Comparison of ENCODE assay signal across 14 cellular contexts in the genomic region with DNA sequence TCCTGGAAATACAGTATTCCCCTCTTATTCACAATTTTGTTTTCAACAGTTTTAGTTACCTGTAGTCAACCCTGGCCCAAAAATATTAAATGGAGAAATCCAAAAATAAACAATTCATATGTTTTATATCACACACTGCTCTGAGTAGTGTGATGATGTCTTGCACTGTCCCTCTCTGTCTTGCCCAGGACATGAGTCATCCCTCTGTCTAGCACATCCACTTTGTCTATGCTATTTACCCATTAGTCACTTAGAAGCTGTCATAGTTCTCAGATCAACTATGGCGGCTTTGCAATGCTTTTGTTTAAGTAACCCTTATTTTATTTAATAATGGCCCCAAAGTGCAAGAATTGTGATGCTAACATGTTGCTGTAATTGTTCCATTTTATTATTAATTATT.
DNase-seq lines count a peak whose midpoint lies in the region; ATAC-seq, FAIRE-seq and TF ChIP-seq lines count a peak whose summit lies in the region.
"Had no signal": no experiment of that assay in that cellular context is flagged by ENCODE, and none has a peak within 500 bp of the region (broad histone marks: within the 10 kb centered on the region; RNA-seq: fewer than 3 reads in every experiment).

No MANE protein-coding gene starts in this region.

- H2AFZ ChIP-seq in astrocyte (ENCODE audit: low read depth, low read length) (no peak overlapping the region), trophoblast cell (ENCODE audit: insufficient read depth, low read length, poor library complexity) (no peak overlapping the region)

- H3K4me2 ChIP-seq in astrocyte (ENCODE audit: low read length): no peak overlapping the region
- no peak overlapping the region for H3K4me2 ChIP-seq in trophoblast cell (ENCODE audit: low read length)

- no peak overlapping the region for H4K8ac ChIP-seq in trophoblast cell (ENCODE audit: low read depth, low read length)

- DNase-seq in A673 (ENCODE audit: low spot score): peak; percentile 28
- peak; percentile 5 for DNase-seq in HTR-8/SVneo (ENCODE audit: insufficient read length, low spot score)
- no peak for DNase-seq in astrocyte (ENCODE audit: low read depth)
- DNase-seq in trophoblast cell: peak; percentile 21 to 27
- no peak for DNase-seq in activated CD4-positive, alpha-beta T cell treated with anti-CD3 and anti-CD28 coated beads, Interleukin-2, amount 50 U/mL, for 48 hours
- DNase-seq in amygdala (lab: John Stamatoyannopoulos, UW): no peak
- DNase-seq in stimulated activated effector memory CD8-positive, alpha-beta T cell treated with anti-CD3 and anti-CD28 coated beads, Interleukin-12 subunit alpha, Interleukin-12 subunit beta, amount 100 ng/mL, for 72 hours (ENCODE audit: low spot score in 2 of 2): no peak
- DNase-seq: COR-L47, HCEC 1CT, NCI-H1436, NCI-H2029, NCI-H2171 treated with DMSO at 0.1 percent for 48 hours, NCI-H446 treated with DMSO at 0.1 percent for 48 hours, NCI-H748 treated with DMSO at 0.1 percent for 48 hours had no signal

- H3K27me3 Mint-ChIP-seq in astrocyte (ENCODE audit: low read depth, unreplicated experiment): no peaks in the 10 kb centered on the region

- no peak overlapping the region for H3K14ac ChIP-seq in trophoblast cell (ENCODE audit: low read length)

- H3K9ac ChIP-seq in astrocyte (ENCODE audit: low read length) (no peak overlapping the region), trophoblast cell (ENCODE audit: low read length) (no peak overlapping the region)

- H3K9me3 ChIP-seq in A673 (ENCODE audit: low read depth, low read length, poor library complexity, severe bottlenecking): no peaks in the 10 kb centered on the region
- H3K9me3 ChIP-seq in astrocyte (ENCODE audit: insufficient read depth, low read depth, low read length): no peaks in the 10 kb centered on the region
- H3K9me3 ChIP-seq in trophoblast cell (ENCODE audit: insufficient read depth, low read depth, low read length): no peaks in the 10 kb centered on the region

- TF ChIP-seq CTCF in A673 (conservative IDR thresholded peaks at IDR 0.05; ENCODE audit: low read depth, low read length) (no peak), astrocyte (IDR thresholded peaks at IDR 0.05; ENCODE audit: insufficient read depth, low read depth, low read length) (no peak)

- no peak overlapping the region for H3K4ac ChIP-seq in trophoblast cell (ENCODE audit: low read depth, low read length)

- H3K27me3 ChIP-seq in A673 (replicated peaks; ENCODE audit: insufficient read depth, low read depth, low read length, poor library complexity) (no peaks in the 10 kb centered on the region), astrocyte (ENCODE audit: insufficient read depth, low read length) (no peaks in the 10 kb centered on the region), trophoblast cell (ENCODE audit: insufficient read depth, low read length) (no peaks in the 10 kb centered on the region)

- H4K12ac ChIP-seq in trophoblast cell (ENCODE audit: low read depth, low read length): no peak overlapping the region

- BruUV-seq in A673 (replicated peaks; lab: Mats Ljungman, UMichigan): no TSS peak

- H3K79me1 ChIP-seq in trophoblast cell (ENCODE audit: low read length): no peaks in the 10 kb centered on the region

- CTCF ChIA-PET in A673 (lab: Charles Lee): no interaction called here

- H3K36me3 Mint-ChIP-seq in astrocyte (ENCODE audit: low read depth, unreplicated experiment): no peaks in the 10 kb centered on the region
- H3K36me3 Mint-ChIP-seq in stimulated activated effector memory CD8-positive, alpha-beta T cell treated with anti-CD3 and anti-CD28 coated beads, Interleukin-12 subunit alpha, Interleukin-12 subunit beta, amount 100 ng/mL, for 72 hours: peaks cover 4% of the 10 kb centered on the region

- no peaks in the 10 kb centered on the region for H4K20me1 ChIP-seq in astrocyte (ENCODE audit: insufficient read depth, low read length)

- no CpG with 5 or more reads among the region's 1 CpG for WGBS in trophoblast cell (ENCODE audit: extremely low coverage, insufficient coverage, insufficient read length)

- no peak overlapping the region for H2BK120ac ChIP-seq in trophoblast cell (ENCODE audit: insufficient read depth, low read length, poor library complexity)

- H3K79me2 ChIP-seq in astrocyte (ENCODE audit: insufficient read depth, low read length) (no peaks in the 10 kb centered on the region), trophoblast cell (ENCODE audit: control insufficient read depth, insufficient read depth, low read length, poor library complexity) (no peaks in the 10 kb centered on the region)

- no peak for FAIRE-seq in HTR-8/SVneo (lab: Jason Lieb, UNC)
- no peak for FAIRE-seq in astrocyte (lab: Jason Lieb, UNC)

- peak overlapping the region; percentile 35 for H3K27ac Mint-ChIP-seq in astrocyte (ENCODE audit: unreplicated experiment)
- no peak overlapping the region for H3K27ac Mint-ChIP-seq in stimulated activated effector memory CD8-positive, alpha-beta T cell treated with anti-CD3 and anti-CD28 coated beads, Interleukin-12 subunit alpha, Interleukin-12 subunit beta, amount 100 ng/mL, for 72 hours

- H3K4me3 ChIP-seq in A673 (ENCODE audit: low read depth, low read length, poor library complexity, severe bottlenecking) (no peak overlapping the region), astrocyte (ENCODE audit: insufficient read depth, low read depth, low read length) (no peak overlapping the region), trophoblast cell (ENCODE audit: low read depth, low read length) (no peak overlapping the region)

- intact Hi-C loops in A673 (cut with micrococcal nuclease; ENCODE audit: unreplicated experiment): no loop called here

- H2AK5ac ChIP-seq in trophoblast cell (ENCODE audit: low read length): no peak overlapping the region

- H3K23ac ChIP-seq in trophoblast cell (ENCODE audit: low read length): no peak overlapping the region

- H3K27ac ChIP-seq in A673 (ENCODE audit: low read depth, low read length, poor library complexity, severe bottlenecking) (no peak overlapping the region), astrocyte (ENCODE audit: low read depth, low read length) (no peak overlapping the region), trophoblast cell (ENCODE audit: low read depth, low read length) (no peak overlapping the region)

- no peaks in the 10 kb centered on the region for H3K9me3 Mint-ChIP-seq in astrocyte (ENCODE audit: unreplicated experiment)
- H3K9me3 Mint-ChIP-seq in stimulated activated effector memory CD8-positive, alpha-beta T cell treated with anti-CD3 and anti-CD28 coated beads, Interleukin-12 subunit alpha, Interleukin-12 subunit beta, amount 100 ng/mL, for 72 hours: peaks cover 14% of the 10 kb centered on the region

- H2BK5ac ChIP-seq in trophoblast cell (ENCODE audit: low read depth, low read length, poor library complexity): no peak overlapping the region

- peaks cover 25% of the 10 kb centered on the region for H3K4me1 Mint-ChIP-seq in astrocyte (ENCODE audit: low read depth, unreplicated experiment)
- no peaks in the 10 kb centered on the region for H3K4me1 Mint-ChIP-seq in stimulated activated effector memory CD8-positive, alpha-beta T cell treated with anti-CD3 and anti-CD28 coated beads, Interleukin-12 subunit alpha, Interleukin-12 subunit beta, amount 100 ng/mL, for 72 hours

- H4K91ac ChIP-seq in trophoblast cell (ENCODE audit: low read depth, low read length): no peak overlapping the region

- H3K4me1 ChIP-seq in A673 (ENCODE audit: insufficient read depth, low read length, poor library complexity, severe bottlenecking): no peaks in the 10 kb centered on the region
- H3K4me1 ChIP-seq in astrocyte (ENCODE audit: insufficient read depth, low read length): no peaks in the 10 kb centered on the region
- no peaks in the 10 kb centered on the region for H3K4me1 ChIP-seq in trophoblast cell (ENCODE audit: control insufficient read depth in 1 of 2, insufficient read depth in 2 of 2, low read length in 2 of 2)

- H3K4me3 Mint-ChIP-seq in astrocyte (ENCODE audit: unreplicated experiment): no peak overlapping the region
- H3K4me3 Mint-ChIP-seq in stimulated activated effector memory CD8-positive, alpha-beta T cell treated with anti-CD3 and anti-CD28 coated beads, Interleukin-12 subunit alpha, Interleukin-12 subunit beta, amount 100 ng/mL, for 72 hours: no peak overlapping the region

- H3K36me3 ChIP-seq in A673 (ENCODE audit: insufficient read depth, low read length, poor library complexity, severe bottlenecking) (no peaks in the 10 kb centered on the region), astrocyte (ENCODE audit: insufficient read depth, low read length) (no peaks in the 10 kb centered on the region), trophoblast cell (ENCODE audit: control insufficient read depth in 1 of 2, insufficient read depth in 2 of 2, low read length in 2 of 2) (no peaks in the 10 kb centered on the region)

- no peak overlapping the region for H3K18ac ChIP-seq in trophoblast cell (ENCODE audit: low read length)

- H2BK12ac ChIP-seq in trophoblast cell (ENCODE audit: low read length): no peak overlapping the region

- ATAC-seq in stimulated activated effector memory CD8-positive, alpha-beta T cell treated with anti-CD3 and anti-CD28 coated beads, Interleukin-12 subunit alpha, Interleukin-12 subunit beta, amount 100 ng/mL, for 72 hours: no peak

- POLR2A ChIA-PET in A673 (lab: Charles Lee; ENCODE audit: low non-redundant PET): no interaction called here

Comparison
In these comparisons a context has a peak if more than half of its experiments do, and no peak if none do; other contexts are left out.
1. DNase-seq: peak in A673 (single experiment), HTR-8/SVneo (single experiment) and trophoblast cell (2 of 2); none in astrocyte (single experiment), activated CD4-positive, alpha-beta T cell treated with anti-CD3 and anti-CD28 coated beads, Interleukin-2, amount 50 U/mL, for 48 hours (0 of 2), amygdala (0 of 56) and stimulated activated effector memory CD8-positive, alpha-beta T cell treated with anti-CD3 and anti-CD28 coated beads, Interleukin-12 subunit alpha, Interleukin-12 subunit beta, amount 100 ng/mL, for 72 hours (0 of 2).